In genomic region chr3:171788546-171789351, GRCh38 we compare ENCODE assay signal across 13 cellular contexts. TPM values are rescaled to one million over a fixed set of nuclear protein-coding genes. Genes with fewer than 3 reads are reported as not detected.
DNase-seq lines count a peak whose midpoint lies in the region; ATAC-seq, FAIRE-seq and TF ChIP-seq lines count a peak whose summit lies in the region.
"Had no signal": no experiment of that assay in that cellular context is flagged by ENCODE, and none has a peak within 500 bp of the region (broad histone marks: within the 10 kb centered on the region; RNA-seq: fewer than 3 reads in every experiment).

No MANE protein-coding gene starts in this region.

- peaks cover 7 to 12% of the 10 kb centered on the region in 2 donors for H3K27me3 Mint-ChIP-seq in CD4-positive, alpha-beta memory T cell

- peak; percentile 97 for DNase-seq in AG10803 (ENCODE audit: low read depth)
- DNase-seq in LHCN-M2 (ENCODE audit: low read depth) = peak; percentile 94
- DNase-seq in astrocyte of the spinal cord (ENCODE audit: low read depth, low spot score) = peak; percentile 90
- DNase-seq in keratinocyte (ENCODE audit: low read depth, low spot score) = no peak
- DNase-seq in activated naive CD4-positive, alpha-beta T cell treated with anti-CD3 and anti-CD28 coated beads, Interleukin-2, amount 50 U/mL, for 16 hours = no peak
- no peak for DNase-seq in CD4-positive, alpha-beta memory T cell
- DNase-seq: DND-41, trophoblast cell had no signal

- H3K9me3 ChIP-seq in keratinocyte (ENCODE audit: control insufficient read depth, low read depth, low read length) = no peaks in the 10 kb centered on the region
- no peaks in the 10 kb centered on the region for H3K9me3 ChIP-seq in CD4-positive, alpha-beta memory T cell (ENCODE audit: control insufficient read depth in 1 of 2, low read length in 2 of 2)

- peaks cover 0 to 4% (median 0%) of the 10 kb centered on the region in 8 donors for H3K9me3 Mint-ChIP-seq in CD4-positive, alpha-beta memory T cell
- H3K9me3 Mint-ChIP-seq: central memory CD8-positive, alpha-beta T cell; T-helper 1 cell treated with Interleukin-12 subunit alpha and Interleukin-12 subunit beta and Interleukin-4 antibody, amounts not matched to agents 30 μg/mL and 1 μg/mL, for 36 hours had no signal

- H3K4me2 ChIP-seq in keratinocyte (ENCODE audit: control insufficient read depth, extremely low read depth, insufficient read depth, low read depth, low read length) = no peak overlapping the region

- no peak overlapping the region for H3K27ac Mint-ChIP-seq in CD4-positive, alpha-beta memory T cell
- H3K27ac Mint-ChIP-seq: T-helper 1 cell treated with Interleukin-12 subunit alpha and Interleukin-12 subunit beta and Interleukin-4 antibody, amounts not matched to agents 30 μg/mL and 1 μg/mL, for 36 hours had no signal

- no peaks in the 10 kb centered on the region for H3K27me3 ChIP-seq in keratinocyte (ENCODE audit: control insufficient read depth, extremely low read depth, insufficient read depth, low read length)
- H3K27me3 ChIP-seq in CD4-positive, alpha-beta memory T cell (ENCODE audit: insufficient read depth, low read length) = no peaks in the 10 kb centered on the region

- in situ Hi-C loops in astrocyte of the spinal cord (cut with HindIII; ENCODE audit: low sequenced_read_pairs) = no loop called here

- H3K36me3 ChIP-seq in keratinocyte (ENCODE audit: control insufficient read depth in 2 of 2, extremely low read depth in 1 of 2, insufficient read depth in 2 of 2, low read length in 2 of 2) = no peaks in the 10 kb centered on the region
- no peaks in the 10 kb centered on the region for H3K36me3 ChIP-seq in CD4-positive, alpha-beta memory T cell (ENCODE audit: insufficient read depth, low read length)

- ATAC-seq in GM19397 (IDR thresholded peaks at IDR 0.05; ENCODE audit: unreplicated experiment) = no peak
- ATAC-seq in HG02885 (IDR thresholded peaks at IDR 0.05; ENCODE audit: poor library complexity, unreplicated experiment) = no peak

- peaks cover 0 to 5% of the 10 kb centered on the region in 2 donors for H3K36me3 Mint-ChIP-seq in CD4-positive, alpha-beta memory T cell

- CTCF ChIA-PET in CD4-positive, alpha-beta memory T cell (lab: Charles Lee; ENCODE audit: partially characterized antibody) = interaction anchor here (0.6 to 1.7 kb wide), 2 partner anchors 18 to 527 kb away, joined by 3 to 5 read pairs; no protein-coding TSS in a partner anchor

- no peaks in the 10 kb centered on the region for H3K79me2 ChIP-seq in keratinocyte (ENCODE audit: control insufficient read depth, insufficient read depth, low read length)

- H2AFZ ChIP-seq in keratinocyte (ENCODE audit: control insufficient read depth, low read length) = no peak overlapping the region
- H2AFZ ChIP-seq: parathyroid adenoma had no signal

- intact Hi-C loops in CD4-positive, alpha-beta memory T cell (cut with micrococcal nuclease) = no loop called here

- H3K4me3 ChIP-seq in AG10803 (ENCODE audit: low read length) = no peak overlapping the region
- no peak overlapping the region for H3K4me3 ChIP-seq in astrocyte of the spinal cord (ENCODE audit: low read depth, low read length)
- H3K4me3 ChIP-seq in keratinocyte (ENCODE audit: control insufficient read depth in 2 of 3, extremely low read depth in 1 of 3, insufficient read depth in 2 of 3, low read depth in 1 of 3, low read length in 3 of 3) = no peak overlapping the region
- no peak overlapping the region for H3K4me3 ChIP-seq in CD4-positive, alpha-beta memory T cell (ENCODE audit: low read length in 2 of 2)

- H3K4me1 ChIP-seq in keratinocyte (ENCODE audit: control insufficient read depth, extremely low read depth, insufficient read depth, low read length) = peaks cover 51% of the 10 kb centered on the region
- H3K4me1 ChIP-seq in CD4-positive, alpha-beta memory T cell (ENCODE audit: insufficient read depth, low read length) = no peaks in the 10 kb centered on the region
- H3K4me1 ChIP-seq: parathyroid adenoma had no signal

- no peaks in the 10 kb centered on the region for H4K20me1 ChIP-seq in keratinocyte (ENCODE audit: control insufficient read depth, extremely low read depth, insufficient read depth, low read length)

- H3K4me1 Mint-ChIP-seq in CD4-positive, alpha-beta memory T cell = peaks cover 0 to 2% (median under 1%) of the 10 kb centered on the region in 4 donors

- dilution Hi-C loops in keratinocyte (cut with MboI; ENCODE audit: extremely low pct_ligation_motif_present, low sequenced_read_pairs) = no loop called here

- POLR2A ChIA-PET in CD4-positive, alpha-beta memory T cell (lab: Charles Lee; ENCODE audit: partially characterized antibody) = no interaction called here

- peak overlapping the region in 1 of 8 donors; percentile 59 for H3K4me3 Mint-ChIP-seq in CD4-positive, alpha-beta memory T cell
- H3K4me3 Mint-ChIP-seq: central memory CD8-positive, alpha-beta T cell; T-helper 1 cell treated with Interleukin-12 subunit alpha and Interleukin-12 subunit beta and Interleukin-4 antibody, amounts not matched to agents 30 μg/mL and 1 μg/mL, for 36 hours had no signal

- TF ChIP-seq CTCF in AG10803 (conservative IDR thresholded peaks at IDR 0.05; ENCODE audit: low read length) (peak; percentile 18), astrocyte of the spinal cord (IDR thresholded peaks at IDR 0.05; ENCODE audit: low read depth, low read length) (peak; percentile 19), keratinocyte (optimal IDR thresholded peaks at IDR 0.05 in 1 of 3, IDR thresholded peaks at IDR 0.05 in 1 of 3, conservative IDR thresholded peaks at IDR 0.05 in 1 of 3; ENCODE audit: extremely low read depth in 1 of 3, insufficient read depth in 2 of 3, low read length in 3 of 3) (no peak)

- peak overlapping the region; percentile 63 for H3K9ac ChIP-seq in keratinocyte (ENCODE audit: control insufficient read depth, extremely low read depth, insufficient read depth, low read length)
- H3K9ac ChIP-seq: parathyroid adenoma had no signal

- FAIRE-seq in keratinocyte (lab: Jason Lieb, UNC) = peak; percentile 86

- no peaks in the 10 kb centered on the region for H3K9me1 ChIP-seq in keratinocyte (ENCODE audit: control insufficient read depth, extremely low read depth, insufficient read depth, low read length)

- peak overlapping the region; percentile 84 for H3K27ac ChIP-seq in keratinocyte (ENCODE audit: control insufficient read depth, insufficient read depth, low read length)
- no peak overlapping the region for H3K27ac ChIP-seq in CD4-positive, alpha-beta memory T cell (ENCODE audit: low read depth, low read length)
- H3K27ac ChIP-seq: parathyroid adenoma had no signal

RNA-seq across cellular contexts. Expression of gene PLD1, which starts 21.5 kb away (rescaled TPM):
- 1.1 and 1.5 TPM in 2 replicates for total RNA-seq in LHCN-M2 (2014; rRNA removed)
- polyA plus RNA-seq in LHCN-M2 (2012) = 1.1 TPM
- 8.1 to 18.1 TPM (median 14.7 TPM) in 3 replicates for polyA plus RNA-seq in keratinocyte
- 8.5 TPM for polyA plus RNA-seq in keratinocyte (2011; ENCODE audit: low read depth)
- 5.1 and 9.8 TPM in 2 replicates for polyA plus RNA-seq in keratinocyte (2011; cell fraction: cytosol; rRNA removed)
- polyA plus RNA-seq in keratinocyte (2011; cell fraction: nucleus; rRNA removed) = 27.1 and 28.4 TPM in 2 replicates
- polyA plus RNA-seq in keratinocyte (2012; ENCODE audit: low replicate concordance) = 6.1 and 9.3 TPM in 2 replicates
- polyA minus RNA-seq in keratinocyte = 3.9 to 67.5 TPM (median 38.3 TPM) in 3 replicates
- polyA minus RNA-seq in keratinocyte (2011; cell fraction: cytosol; rRNA and poly(A)+ RNA removed) = 5.9 TPM
- polyA minus RNA-seq in keratinocyte (2011; cell fraction: nucleus; rRNA and poly(A)+ RNA removed) = 51.8 and 109 TPM in 2 replicates
- total RNA-seq in CD4-positive, alpha-beta memory T cell = 1 to 10 TPM; 1.2 to 2.0 TPM
- polyA plus RNA-seq in CD4-positive, alpha-beta memory T cell = 1 to 10 TPM in 1 of 2 donors, not detected in 1; 1.3 TPM

RNA-seq across cellular contexts. Expression of gene TMEM212, which starts 54.4 kb away (rescaled TPM):
- total RNA-seq in LHCN-M2 (2014; rRNA removed) = not detected in 2 replicates
- not detected for polyA plus RNA-seq in LHCN-M2 (2012)
- polyA plus RNA-seq in keratinocyte = 0.12 TPM in 1 of 3 replicates, not detected in the others
- polyA plus RNA-seq in keratinocyte (2011; ENCODE audit: low read depth) = not detected
- polyA plus RNA-seq in keratinocyte (2011; cell fraction: cytosol; rRNA removed) = not detected in 2 replicates
- polyA plus RNA-seq in keratinocyte (2011; cell fraction: nucleus; rRNA removed) = not detected in 2 replicates
- polyA plus RNA-seq in keratinocyte (2012; ENCODE audit: low replicate concordance) = not detected in 2 replicates
- not detected in 3 replicates for polyA minus RNA-seq in keratinocyte
- not detected for polyA minus RNA-seq in keratinocyte (2011; cell fraction: cytosol; rRNA and poly(A)+ RNA removed)
- polyA minus RNA-seq in keratinocyte (2011; cell fraction: nucleus; rRNA and poly(A)+ RNA removed) = not detected in 2 replicates
- total RNA-seq in CD4-positive, alpha-beta memory T cell = not detected
- polyA plus RNA-seq in CD4-positive, alpha-beta memory T cell = not detected

Comparison
In these comparisons a context has a peak if more than half of its experiments do, and no peak if none do; other contexts are left out.
1. DNase-seq: peak in AG10803 (single experiment), LHCN-M2 (single experiment) and astrocyte of the spinal cord (single experiment); none in keratinocyte (single experiment), activated naive CD4-positive, alpha-beta T cell treated with anti-CD3 and anti-CD28 coated beads, Interleukin-2, amount 50 U/mL, for 16 hours (single experiment) and CD4-positive, alpha-beta memory T cell (0 of 5).
2. CTCF ChIP-seq: peak in AG10803 (single experiment) and astrocyte of the spinal cord (single experiment); none in keratinocyte (0 of 3).